In the genomic region with DNA sequence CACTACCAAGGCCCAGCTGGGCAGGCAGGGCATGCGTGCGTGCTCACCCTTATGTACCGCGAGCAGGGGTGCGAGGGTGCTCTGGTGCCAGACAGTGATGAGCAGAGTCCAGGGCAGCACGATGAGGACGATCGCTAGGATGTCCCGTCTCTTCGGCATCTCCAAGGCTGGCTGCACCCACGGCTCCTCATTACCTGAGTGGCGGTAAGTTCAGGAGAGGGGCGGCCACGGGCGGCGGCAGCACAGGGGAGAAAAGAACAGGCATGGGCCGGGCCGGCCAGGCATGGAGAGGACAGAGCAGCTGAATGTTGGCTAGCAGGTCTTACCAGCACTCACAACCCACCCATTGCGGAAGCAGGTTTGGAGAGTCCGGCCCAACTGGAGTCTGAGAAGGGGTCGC, we compare ENCODE assay signal across 21 cellular contexts. TPM values are rescaled to one million over a fixed set of nuclear protein-coding genes. Genes with fewer than 3 reads are reported as not detected.
DNase-seq lines count a peak whose midpoint lies in the region; ATAC-seq and TF ChIP-seq lines count a peak whose summit lies in the region.
"Had no signal": no experiment of that assay in that cellular context is flagged by ENCODE, and none has a peak within 500 bp of the region (broad histone marks: within the 10 kb centered on the region; RNA-seq: fewer than 3 reads in every experiment).

No MANE protein-coding gene starts in this region.

- ATAC-seq in HG03196 (IDR thresholded peaks at IDR 0.05; ENCODE audit: unreplicated experiment) (no peak), aorta (ENCODE audit: low FRiP score) (no peak), HG02938 (IDR thresholded peaks at IDR 0.05; ENCODE audit: unreplicated experiment) (no peak)
- ATAC-seq: GM12878, GM23338, K562 had no signal

- 96 to 97% methylated on average over 21 of the region's 21 CpGs for WGBS in aorta, 2 donors

- peak overlapping the region; percentile 4 for H3K4me3 Mint-ChIP-seq in T-helper 1 cell treated with Interleukin-12 subunit alpha and Interleukin-12 subunit beta and Interleukin-4 antibody, amounts not matched to agents 30 μg/mL and 1 μg/mL, for 36 hours
- H3K4me3 Mint-ChIP-seq in immature natural killer cell: peak overlapping the region; percentile 71 to 90 (median 79)
- H3K4me3 Mint-ChIP-seq: GM23338 had no signal

- intact Hi-C loops in aorta (cut with DNase I): no loop called here

- H3K4me1 Mint-ChIP-seq in T-helper 1 cell treated with Interleukin-12 subunit alpha and Interleukin-12 subunit beta and Interleukin-4 antibody, amounts not matched to agents 30 μg/mL and 1 μg/mL, for 36 hours (ENCODE audit: low read depth): peaks cover 17% of the 10 kb centered on the region
- peaks cover 72 to 83% of the 10 kb centered on the region in 2 donors for H3K4me1 Mint-ChIP-seq in immature natural killer cell

- H4K20me1 ChIP-seq in BLaER1: peaks cover 100% of the 10 kb centered on the region

- H3K4me1 ChIP-seq in BLaER1 (peaks cover 61% of the 10 kb centered on the region), aorta (ENCODE audit: control insufficient read depth in 1 of 2, insufficient read depth in 2 of 2, low read length in 2 of 2) (no peaks in the 10 kb centered on the region)
- H3K4me1 ChIP-seq: Caco-2, Peyer's patch had no signal

- H3K36me3 ChIP-seq in BLaER1: no peaks in the 10 kb centered on the region
- H3K36me3 ChIP-seq in aorta (ENCODE audit: control insufficient read depth in 1 of 2, insufficient read depth in 2 of 2, low read length in 1 of 2): no peaks in the 10 kb centered on the region
- H3K36me3 ChIP-seq: Peyer's patch had no signal

- peaks cover 12% of the 10 kb centered on the region for H3K27me3 Mint-ChIP-seq in T-helper 1 cell treated with Interleukin-12 subunit alpha and Interleukin-12 subunit beta and Interleukin-4 antibody, amounts not matched to agents 30 μg/mL and 1 μg/mL, for 36 hours (ENCODE audit: low read depth)
- peaks cover 2 to 3% (median 2%) of the 10 kb centered on the region in 3 donors for H3K27me3 Mint-ChIP-seq in immature natural killer cell (ENCODE audit: low read depth in 3 of 3)

- H3K9me3 Mint-ChIP-seq in T-helper 1 cell treated with Interleukin-12 subunit alpha and Interleukin-12 subunit beta and Interleukin-4 antibody, amounts not matched to agents 30 μg/mL and 1 μg/mL, for 36 hours: no peaks in the 10 kb centered on the region
- no peaks in the 10 kb centered on the region for H3K9me3 Mint-ChIP-seq in immature natural killer cell
- H3K9me3 Mint-ChIP-seq: GM23338 had no signal

- no peak overlapping the region for H3K9ac ChIP-seq in BLaER1

- H3K27ac ChIP-seq in BLaER1 (no peak overlapping the region), VCaP (peak overlapping the region; percentile 81), aorta (ENCODE audit: low read depth in 1 of 2, low read length in 2 of 2) (no peak overlapping the region)
- H3K27ac ChIP-seq: 22Rv1, Peyer's patch had no signal

- H3K27me3 ChIP-seq in BLaER1 (peaks cover 82% of the 10 kb centered on the region), aorta (ENCODE audit: control insufficient read depth in 1 of 2, insufficient read depth in 2 of 2, low read length in 1 of 2) (no peaks in the 10 kb centered on the region)
- H3K27me3 ChIP-seq: Peyer's patch had no signal

- H3K27ac Mint-ChIP-seq in T-helper 1 cell treated with Interleukin-12 subunit alpha and Interleukin-12 subunit beta and Interleukin-4 antibody, amounts not matched to agents 30 μg/mL and 1 μg/mL, for 36 hours: no peak overlapping the region
- H3K27ac Mint-ChIP-seq in immature natural killer cell: peak overlapping the region; percentile 16 to 77 (median 50)
- H3K27ac Mint-ChIP-seq: GM23338 had no signal

- no peak for TF ChIP-seq CTCF in VCaP (conservative IDR thresholded peaks at IDR 0.05)

- DNase-seq in T-helper 1 cell: no peak
- no peak for DNase-seq in immature natural killer cell
- DNase-seq in aorta: no peak
- DNase-seq: AML-193; Caco-2; DMS153; NCI-H1105 treated with DMSO at 0.1 percent for 48 hours; NCI-H1694; NCI-H2081 treated with DMSO at 0.1 percent for 48 hours; NCI-H748 treated with DMSO at 0.1 percent for 48 hours; NK-92 treated with Interleukin-12 subunit alpha and Interleukin-12 subunit beta, amount 100 ng/mL, for 24 hours; Peyer's patch had no signal

- peaks cover 4% of the 10 kb centered on the region for H3K9me3 ChIP-seq in BLaER1
- no peaks in the 10 kb centered on the region for H3K9me3 ChIP-seq in aorta (ENCODE audit: control insufficient read depth, low read length)
- H3K9me3 ChIP-seq: Caco-2, Peyer's patch had no signal

- no peaks in the 10 kb centered on the region for H3K36me3 Mint-ChIP-seq in T-helper 1 cell treated with Interleukin-12 subunit alpha and Interleukin-12 subunit beta and Interleukin-4 antibody, amounts not matched to agents 30 μg/mL and 1 μg/mL, for 36 hours (ENCODE audit: low read depth)
- H3K36me3 Mint-ChIP-seq in immature natural killer cell: peaks cover 3 to 4% (median 3%) of the 10 kb centered on the region in 3 donors

- H3K4me3 ChIP-seq in BLaER1: no peak overlapping the region
- no peak overlapping the region for H3K4me3 ChIP-seq in aorta (ENCODE audit: low read length in 2 of 2)
- H3K4me3 ChIP-seq: GM12878, GM23338, K562, Peyer's patch had no signal

- H3K4me2 ChIP-seq in BLaER1: peak overlapping the region; percentile 74
- H3K4me2 ChIP-seq: GM23338 had no signal

RNA-seq across cellular contexts. Expression of a gene that starts 24.5 kb away (rescaled TPM):
- polyA plus RNA-seq in immature natural killer cell: 1 to 10 TPM in 1 of 3 donors, under 1 TPM in 2; 0.09 to 1.8 (median 0.24) TPM
- total RNA-seq in aorta: under 1 TPM; 0.16 to 0.39 TPM
- polyA plus RNA-seq in aorta: not detected
- polyA plus RNA-seq: GM12878 had no signal

RNA-seq across cellular contexts. Expression of a gene that starts 55.7 kb away (rescaled TPM):
- 1 to 10 TPM in 2 of 3 donors, not detected in 1; 1.4 to 1.7 TPM for polyA plus RNA-seq in immature natural killer cell
- 1 to 10 TPM in 1 of 2 donors, under 1 TPM in 1; 0.94 to 1.5 TPM for total RNA-seq in aorta
- polyA plus RNA-seq in aorta: 1 to 10 TPM in 1 of 2 donors, not detected in 1; 2.2 TPM
